ENCODE assay signal across 8 cellular contexts in genomic region chr5:177426566-177427210, GRCh38. TPM values are rescaled to one million over a fixed set of nuclear protein-coding genes. Genes with fewer than 3 reads are reported as not detected.
DNase-seq lines count a peak whose midpoint lies in the region; ATAC-seq and TF ChIP-seq lines count a peak whose summit lies in the region.

GRK6 (plus strand) TSS chr5:177426676; CDS start chr5:177426846, 170 bp downstream.

- peak within 1 kb of the TSS; percentile 81 for H3K4me3 ChIP-seq in psoas muscle

- peaks cover 5% of the 10 kb centered on the region for H3K36me3 Mint-ChIP-seq in activated naive CD4-positive, alpha-beta T cell treated with anti-CD3 and anti-CD28 coated beads, Interleukin-2, amount 50 U/mL, for 24 hours

- H3K4me1 ChIP-seq in psoas muscle: peaks cover 19% of the 10 kb centered on the region

- peak within 1 kb of the TSS; percentile 94 for H3K27ac ChIP-seq in RWPE1
- H3K27ac ChIP-seq in psoas muscle: peak within 1 kb of the TSS; percentile 91

- H3K4me3 Mint-ChIP-seq in activated naive CD4-positive, alpha-beta T cell treated with anti-CD3 and anti-CD28 coated beads, Interleukin-2, amount 50 U/mL, for 24 hours: peak within 1 kb of the TSS; percentile 97

- H3K9me3 Mint-ChIP-seq in activated naive CD4-positive, alpha-beta T cell treated with anti-CD3 and anti-CD28 coated beads, Interleukin-2, amount 50 U/mL, for 24 hours: no peaks in the 10 kb centered on the region

- no peak for TF ChIP-seq CTCF in RWPE1 (conservative IDR thresholded peaks at IDR 0.05; ENCODE audit: low read depth)
- no peak for TF ChIP-seq CTCF in psoas muscle (IDR thresholded peaks at IDR 0.05)

- intact Hi-C loops in cardiac septum (cut with DNase I) (loop anchor here (2.0 kb wide), 1 partner anchor 30 kb away; no protein-coding TSS in a partner anchor), psoas muscle (cut with DNase I) (no loop called here)

- ATAC-seq in HG02973 (IDR thresholded peaks at IDR 0.05; ENCODE audit: unreplicated experiment) (peak; percentile 10), psoas muscle (no peak)

- CTCF ChIA-PET in RWPE1 (lab: Yijun Ruan, JAX): interaction anchor here (0.6 to 9.8 kb wide), 8 partner anchors 17 to 117 kb away, joined by 3 to 100 read pairs (median 3); no protein-coding TSS in a partner anchor

- POLR2A ChIA-PET in RWPE1 (lab: Yijun Ruan, JAX; ENCODE audit: low non-redundant PET): interaction anchor here (0.5 to 2.0 kb wide), 11 partner anchors 10 to 114 kb away, joined by 3 to 11 read pairs (median 4); partner anchors contain the start of gene F12

- no peaks in the 10 kb centered on the region for H3K27me3 Mint-ChIP-seq in activated naive CD4-positive, alpha-beta T cell treated with anti-CD3 and anti-CD28 coated beads, Interleukin-2, amount 50 U/mL, for 24 hours

- H3K36me3 ChIP-seq in psoas muscle (ENCODE audit: insufficient read depth in 1 of 2, low read depth in 1 of 2): peaks cover 0 to 7% of the 10 kb centered on the region in 2 donors

- peak within 1 kb of the TSS; percentile 97 for H3K27ac Mint-ChIP-seq in activated naive CD4-positive, alpha-beta T cell treated with anti-CD3 and anti-CD28 coated beads, Interleukin-2, amount 50 U/mL, for 24 hours

- H3K4me1 Mint-ChIP-seq in activated naive CD4-positive, alpha-beta T cell treated with anti-CD3 and anti-CD28 coated beads, Interleukin-2, amount 50 U/mL, for 24 hours: peaks cover 55% of the 10 kb centered on the region

- 0% methylated on average over 28 to 82 of the region's 82 CpGs for WGBS in psoas muscle, 3 donors

- DNase-seq in NCI-H524 (lab: John Stamatoyannopoulos, UW): peak; percentile 20 to 39
- DNase-seq in NCI-H524 treated with DMSO at 0.1 percent for 48 hours (lab: John Stamatoyannopoulos, UW): no peak
- peak; percentile 67 for DNase-seq in RWPE1 (ENCODE audit: low spot score)
- peak; percentile 80 for DNase-seq in cardiac septum (ENCODE audit: low spot score)
- DNase-seq in psoas muscle: peak; percentile 59 to 75
- DNase-seq in SHP77 treated with DMSO at 0.1 percent for 48 hours (lab: John Stamatoyannopoulos, UW): no peak

- no peaks in the 10 kb centered on the region for H3K9me3 ChIP-seq in psoas muscle

- H3K27me3 ChIP-seq in psoas muscle (ENCODE audit: insufficient read depth in 3 of 3, low read length in 2 of 3): no peaks in the 10 kb centered on the region

RNA-seq across cellular contexts. Expression of gene GRK6, which starts in this region (rescaled TPM):
- total RNA-seq in cardiac septum: 20.2 TPM
- total RNA-seq in psoas muscle: 10 to 100 TPM; 15.8 to 22.6 (median 19.1) TPM
- polyA plus RNA-seq in psoas muscle: 10 to 100 TPM; 12.3 to 14.6 (median 13.2) TPM

Comparison
In these comparisons a context has a peak if more than half of its experiments do, and no peak if none do; other contexts are left out.
1. DNase-seq: peak in NCI-H524 (2 of 2), RWPE1 (single experiment), cardiac septum (single experiment) and psoas muscle (2 of 2); none in NCI-H524 treated with DMSO at 0.1 percent for 48 hours (single experiment) and SHP77 treated with DMSO at 0.1 percent for 48 hours (single experiment).